Comparison of ENCODE assay signal across 2 cellular contexts in the genomic region with DNA sequence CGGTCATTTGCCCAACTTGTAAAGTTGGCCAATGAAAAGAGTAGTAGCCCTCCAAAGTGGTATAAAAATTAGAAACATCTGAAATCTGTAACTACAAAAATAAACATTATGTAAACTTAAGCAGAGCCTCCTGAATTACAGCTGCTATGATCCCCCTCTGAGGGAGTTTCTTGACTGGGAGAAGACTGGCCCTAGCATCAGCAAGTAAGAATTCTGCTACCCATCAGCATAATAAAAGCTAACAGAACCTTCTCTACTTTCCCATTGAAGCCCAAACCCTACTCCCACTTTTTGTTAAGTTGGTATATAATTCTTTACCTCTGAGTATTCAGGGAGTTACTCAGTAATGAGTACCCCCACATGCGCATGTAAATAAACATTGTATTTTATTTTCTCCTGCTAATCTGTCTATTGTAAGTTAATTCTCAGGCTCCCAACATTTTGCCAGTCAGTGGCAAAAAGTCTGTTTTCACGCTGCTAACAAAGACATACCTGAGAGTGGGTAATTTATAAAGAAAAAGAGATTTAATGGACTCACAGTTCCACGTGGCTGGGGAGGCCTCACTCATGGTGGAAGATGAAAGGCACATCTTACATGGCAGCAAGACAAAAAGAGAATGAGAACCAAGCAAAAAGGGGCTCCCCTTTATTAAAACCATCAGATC.
TF ChIP-seq lines count a peak whose summit lies in the region.

No MANE protein-coding gene starts in this region.

TF ChIP-seq in HepG2, 621 proteins besides CTCF, POLR2A, EP300 and RAD21:
- TF ChIP-seq, protein P1, sequence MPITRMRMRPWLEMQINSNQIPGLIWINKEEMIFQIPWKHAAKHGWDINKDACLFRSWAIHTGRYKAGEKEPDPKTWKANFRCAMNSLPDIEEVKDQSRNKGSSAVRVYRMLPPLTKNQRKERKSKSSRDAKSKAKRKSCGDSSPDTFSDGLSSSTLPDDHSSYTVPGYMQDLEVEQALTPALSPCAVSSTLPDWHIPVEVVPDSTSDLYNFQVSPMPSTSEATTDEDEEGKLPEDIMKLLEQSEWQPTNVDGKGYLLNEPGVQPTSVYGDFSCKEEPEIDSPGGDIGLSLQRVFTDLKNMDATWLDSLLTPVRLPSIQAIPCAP (CRISPR knock-in tag; IDR thresholded peaks at IDR 0.05; ENCODE audit: low read depth), result no peak
- TF ChIP-seq, protein P2, sequence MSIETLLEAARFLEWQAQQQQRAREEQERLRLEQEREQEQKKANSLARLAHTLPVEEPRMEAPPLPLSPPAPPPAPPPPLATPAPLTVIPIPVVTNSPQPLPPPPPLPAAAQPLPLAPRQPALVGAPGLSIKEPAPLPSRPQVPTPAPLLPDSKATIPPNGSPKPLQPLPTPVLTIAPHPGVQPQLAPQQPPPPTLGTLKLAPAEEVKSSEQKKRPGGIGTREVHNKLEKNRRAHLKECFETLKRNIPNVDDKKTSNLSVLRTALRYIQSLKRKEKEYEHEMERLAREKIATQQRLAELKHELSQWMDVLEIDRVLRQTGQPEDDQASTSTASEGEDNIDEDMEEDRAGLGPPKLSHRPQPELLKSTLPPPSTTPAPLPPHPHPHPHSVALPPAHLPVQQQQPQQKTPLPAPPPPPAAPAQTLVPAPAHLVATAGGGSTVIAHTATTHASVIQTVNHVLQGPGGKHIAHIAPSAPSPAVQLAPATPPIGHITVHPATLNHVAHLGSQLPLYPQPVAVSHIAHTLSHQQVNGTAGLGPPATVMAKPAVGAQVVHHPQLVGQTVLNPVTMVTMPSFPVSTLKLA (IDR thresholded peaks at IDR 0.05), result peak; percentile 73

TF ChIP-seq in IMR-90, 13 proteins besides CTCF, POLR2A, EP300 and RAD21:
- TF ChIP-seq MXI1 (IDR thresholded peaks at IDR 0.05; ENCODE audit: borderline replicate concordance, low read depth, low read length), result no peak
- TF ChIP-seq MAZ (IDR thresholded peaks at IDR 0.05; ENCODE audit: borderline replicate concordance, low read depth, low read length), result no peak
- TF ChIP-seq FOS (IDR thresholded peaks at IDR 0.05; ENCODE audit: low read depth, low read length), result no peak
- TF ChIP-seq NFE2L2 (IDR thresholded peaks at IDR 0.05; ENCODE audit: low read depth, low read length), result no peak
- TF ChIP-seq, protein P3, sequence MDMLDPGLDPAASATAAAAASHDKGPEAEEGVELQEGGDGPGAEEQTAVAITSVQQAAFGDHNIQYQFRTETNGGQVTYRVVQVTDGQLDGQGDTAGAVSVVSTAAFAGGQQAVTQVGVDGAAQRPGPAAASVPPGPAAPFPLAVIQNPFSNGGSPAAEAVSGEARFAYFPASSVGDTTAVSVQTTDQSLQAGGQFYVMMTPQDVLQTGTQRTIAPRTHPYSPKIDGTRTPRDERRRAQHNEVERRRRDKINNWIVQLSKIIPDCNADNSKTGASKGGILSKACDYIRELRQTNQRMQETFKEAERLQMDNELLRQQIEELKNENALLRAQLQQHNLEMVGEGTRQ (IDR thresholded peaks at IDR 0.05; ENCODE audit: low read depth, low read length), result no peak
- no peak for TF ChIP-seq CHD1 (IDR thresholded peaks at IDR 0.05; ENCODE audit: low read depth, low read length)
- TF ChIP-seq RFX5 (IDR thresholded peaks at IDR 0.05; ENCODE audit: low read depth, low read length), result no peak
